ENCODE assay signal across 11 cellular contexts in the genomic region with DNA sequence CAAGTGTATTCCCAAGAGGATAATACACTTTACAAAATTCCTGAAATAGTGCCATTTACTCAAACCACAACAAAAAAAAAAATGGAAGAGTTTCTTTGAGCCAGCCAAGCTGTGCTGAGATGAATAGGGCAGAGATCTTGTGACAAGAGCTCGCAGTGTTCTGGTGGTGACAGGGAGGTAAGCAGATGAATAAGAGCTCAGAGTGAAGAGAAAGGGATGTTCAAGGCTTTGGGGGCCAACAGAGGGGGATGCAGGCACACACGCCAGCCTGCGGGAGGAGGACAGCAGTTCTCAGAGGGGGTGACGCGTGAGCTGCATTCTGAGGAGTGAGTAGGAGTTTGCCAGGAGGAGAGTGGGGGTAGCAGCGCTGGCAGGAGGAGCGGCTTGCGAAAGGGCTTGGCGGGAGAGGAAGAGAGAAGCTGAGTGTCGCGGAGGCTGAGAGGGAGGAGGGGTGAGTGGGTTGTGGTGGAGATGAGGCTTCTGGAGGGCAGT.
DNase-seq lines count a peak whose midpoint lies in the region; FAIRE-seq and TF ChIP-seq lines count a peak whose summit lies in the region.
"Had no signal": no experiment of that assay in that cellular context is flagged by ENCODE, and none has a peak within 500 bp of the region (broad histone marks: within the 10 kb centered on the region; RNA-seq: fewer than 3 reads in every experiment).

No MANE protein-coding gene starts in this region.

- CTCF ChIA-PET in HEK293 (lab: Yijun Ruan, JAX) = interaction anchor here (0.7 to 1.2 kb wide), 2 partner anchors 27 to 265 kb away, joined by 4 to 7 read pairs; no protein-coding TSS in a partner anchor

- DNase-seq in astrocyte of the hippocampus (ENCODE audit: low read depth, low spot score) = peak; percentile 65
- DNase-seq in stromal cell of bone marrow (ENCODE audit: low read depth) = peak; percentile 62
- no peak for DNase-seq in activated gamma-delta T cell (lab: John Stamatoyannopoulos, UW)
- DNase-seq in BE2C = no peak
- DNase-seq in small intestine = no peak
- DNase-seq in stimulated activated CD8-positive, alpha-beta memory T cell treated with anti-CD3 and anti-CD28 coated beads, Interleukin-4, amount 100 ng/mL, for 48 hours = no peak

- POLR2A ChIA-PET in HEK293 (lab: Yijun Ruan, JAX) = no interaction called here

- H3K9me3 ChIP-seq in HEK293 (ENCODE audit: control insufficient read depth, insufficient read depth, low read depth, low read length) = no peaks in the 10 kb centered on the region
- no peaks in the 10 kb centered on the region for H3K9me3 ChIP-seq in iPS-18a (ENCODE audit: control insufficient read depth, low read depth, low read length)
- no peaks in the 10 kb centered on the region for H3K9me3 ChIP-seq in BE2C
- H3K9me3 ChIP-seq in small intestine (ENCODE audit: control insufficient read depth, low read depth) = no peaks in the 10 kb centered on the region
- H3K9me3 ChIP-seq: SJSA1 had no signal

- no peak overlapping the region for H3K9ac ChIP-seq in iPS-18a (ENCODE audit: low read length)

- H3K36me3 ChIP-seq in HEK293 (ENCODE audit: control insufficient read depth in 2 of 2, insufficient read depth in 1 of 2, low read length in 2 of 2) (no peaks in the 10 kb centered on the region), iPS-18a (ENCODE audit: control insufficient read depth, low read depth, low read length) (peaks cover 10% of the 10 kb centered on the region), BE2C (no peaks in the 10 kb centered on the region; the same call in 1 of the 2 replicates), small intestine (ENCODE audit: control insufficient read depth in 2 of 2, insufficient read depth in 2 of 2, low read length in 2 of 2) (no peaks in the 10 kb centered on the region)
- H3K36me3 ChIP-seq: SJSA1 had no signal

- H3K27ac ChIP-seq in HEK293 (ENCODE audit: extremely low read depth, low read depth, low read length) (no peak overlapping the region), iPS-18a (ENCODE audit: low read length) (no peak overlapping the region), small intestine (ENCODE audit: low read depth in 1 of 2, low read length in 1 of 2) (no peak overlapping the region)
- H3K27ac ChIP-seq: SJSA1 had no signal

- H3K27me3 ChIP-seq in iPS-18a (ENCODE audit: control insufficient read depth, insufficient read depth, low read length) = no peaks in the 10 kb centered on the region
- no peaks in the 10 kb centered on the region for H3K27me3 ChIP-seq in BE2C
- no peaks in the 10 kb centered on the region for H3K27me3 ChIP-seq in small intestine (ENCODE audit: control insufficient read depth in 2 of 2, insufficient read depth in 2 of 2, low read length in 2 of 2)
- H3K27me3 ChIP-seq: SJSA1 had no signal

- no peaks in the 10 kb centered on the region; the same call in 1 of the 2 replicates for H3K4me1 ChIP-seq in HEK293 (ENCODE audit: control insufficient read depth, insufficient read depth, low read length)
- peaks cover 11% of the 10 kb centered on the region for H3K4me1 ChIP-seq in iPS-18a (ENCODE audit: control insufficient read depth, low read depth, low read length)
- H3K4me1 ChIP-seq in BE2C = peaks cover 6% of the 10 kb centered on the region
- H3K4me1 ChIP-seq in small intestine (ENCODE audit: control insufficient read depth in 2 of 2, insufficient read depth in 1 of 2, low read depth in 1 of 2, low read length in 1 of 2) = no peaks in the 10 kb centered on the region
- H3K4me1 ChIP-seq: SJSA1 had no signal

- 61 to 90% (median 87%) methylated on average over 11 of the region's 11 CpGs for WGBS in small intestine, 3 donors

- no peak for FAIRE-seq in small intestine (lab: Jason Lieb, UNC)
- FAIRE-seq: GM18507 had no signal

- TF ChIP-seq CTCF in HEK293 (tag by site-specific recombination; IDR thresholded peaks at IDR 0.05) = no peak
- no peak for TF ChIP-seq CTCF in BE2C (IDR thresholded peaks at IDR 0.05; ENCODE audit: low read depth, low read length)

- H3K4me3 ChIP-seq in HEK293 (ENCODE audit: low read depth, low read length) (no peak overlapping the region), iPS-18a (ENCODE audit: low read length) (peak overlapping the region; percentile 5), BE2C (ENCODE audit: low read depth, low read length) (no peak overlapping the region), small intestine (ENCODE audit: low read depth in 1 of 2, low read length in 2 of 2) (no peak overlapping the region)
- H3K4me3 ChIP-seq: SJSA1, skin epidermis had no signal

TF ChIP-seq in HEK293, 187 proteins besides CTCF, POLR2A, EP300 and RAD21 (continues in another document):
- TF ChIP-seq ZBTB6 (tag by site-specific recombination; IDR thresholded peaks at IDR 0.05) (no peak), SALL2 (tag by site-specific recombination; IDR thresholded peaks at IDR 0.05; ENCODE audit: borderline replicate concordance) (no peak), ZNF302 (tag by site-specific recombination; IDR thresholded peaks at IDR 0.05; ENCODE audit: low read depth) (no peak), EGR2 (tag by site-specific recombination; IDR thresholded peaks at IDR 0.05; ENCODE audit: low read depth) (peak; percentile 48; the same call in 1 of the 2 replicates), ZNF664 (tag by site-specific recombination; IDR thresholded peaks at IDR 0.05) (no peak), ZNF354C (tag by site-specific recombination; IDR thresholded peaks at IDR 0.05; ENCODE audit: borderline replicate concordance, low read depth) (no peak), ZEB2 (tag by site-specific recombination; IDR thresholded peaks at IDR 0.05) (no peak), ZNF274 (IDR thresholded peaks at IDR 0.05; ENCODE audit: low read length) (no peak), ZNF274 (tag by site-specific recombination; IDR thresholded peaks at IDR 0.05; ENCODE audit: borderline replicate concordance) (no peak), ZNF510 (tag by site-specific recombination; IDR thresholded peaks at IDR 0.05; ENCODE audit: insufficient replicate concordance) (no peak), TCF7L2 (IDR thresholded peaks at IDR 0.05; ENCODE audit: borderline replicate concordance, low read depth, low read length) (no peak), ZFHX2 (tag by site-specific recombination; conservative IDR thresholded peaks at IDR 0.05) (peak; percentile 71)
- TF ChIP-seq, protein P1, sequence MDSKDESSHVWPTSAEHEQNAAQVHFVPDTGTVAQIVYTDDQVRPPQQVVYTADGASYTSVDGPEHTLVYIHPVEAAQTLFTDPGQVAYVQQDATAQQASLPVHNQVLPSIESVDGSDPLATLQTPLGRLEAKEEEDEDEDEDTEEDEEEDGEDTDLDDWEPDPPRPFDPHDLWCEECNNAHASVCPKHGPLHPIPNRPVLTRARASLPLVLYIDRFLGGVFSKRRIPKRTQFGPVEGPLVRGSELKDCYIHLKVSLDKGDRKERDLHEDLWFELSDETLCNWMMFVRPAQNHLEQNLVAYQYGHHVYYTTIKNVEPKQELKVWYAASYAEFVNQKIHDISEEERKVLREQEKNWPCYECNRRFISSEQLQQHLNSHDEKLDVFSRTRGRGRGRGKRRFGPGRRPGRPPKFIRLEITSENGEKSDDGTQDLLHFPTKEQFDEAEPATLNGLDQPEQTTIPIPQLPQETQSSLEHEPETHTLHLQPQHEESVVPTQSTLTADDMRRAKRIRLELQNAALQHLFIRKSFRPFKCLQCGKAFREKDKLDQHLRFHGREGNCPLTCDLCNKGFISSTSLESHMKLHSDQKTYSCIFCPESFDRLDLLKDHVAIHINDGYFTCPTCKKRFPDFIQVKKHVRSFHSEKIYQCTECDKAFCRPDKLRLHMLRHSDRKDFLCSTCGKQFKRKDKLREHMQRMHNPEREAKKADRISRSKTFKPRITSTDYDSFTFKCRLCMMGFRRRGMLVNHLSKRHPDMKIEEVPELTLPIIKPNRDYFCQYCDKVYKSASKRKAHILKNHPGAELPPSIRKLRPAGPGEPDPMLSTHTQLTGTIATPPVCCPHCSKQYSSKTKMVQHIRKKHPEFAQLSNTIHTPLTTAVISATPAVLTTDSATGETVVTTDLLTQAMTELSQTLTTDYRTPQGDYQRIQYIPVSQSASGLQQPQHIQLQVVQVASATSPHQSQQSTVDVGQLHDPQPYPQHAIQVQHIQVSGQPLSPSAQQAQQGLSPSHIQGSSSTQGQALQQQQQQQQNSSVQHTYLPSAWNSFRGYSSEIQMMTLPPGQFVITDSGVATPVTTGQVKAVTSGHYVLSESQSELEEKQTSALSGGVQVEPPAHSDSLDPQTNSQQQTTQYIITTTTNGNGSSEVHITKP (tag by site-specific recombination; IDR thresholded peaks at IDR 0.05) = no peak
- TF ChIP-seq, protein P2, sequence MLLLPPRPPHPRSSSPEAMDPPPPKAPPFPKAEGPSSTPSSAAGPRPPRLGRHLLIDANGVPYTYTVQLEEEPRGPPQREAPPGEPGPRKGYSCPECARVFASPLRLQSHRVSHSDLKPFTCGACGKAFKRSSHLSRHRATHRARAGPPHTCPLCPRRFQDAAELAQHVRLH (tag by site-specific recombination; IDR thresholded peaks at IDR 0.05) = no peak
- TF ChIP-seq, protein P3, sequence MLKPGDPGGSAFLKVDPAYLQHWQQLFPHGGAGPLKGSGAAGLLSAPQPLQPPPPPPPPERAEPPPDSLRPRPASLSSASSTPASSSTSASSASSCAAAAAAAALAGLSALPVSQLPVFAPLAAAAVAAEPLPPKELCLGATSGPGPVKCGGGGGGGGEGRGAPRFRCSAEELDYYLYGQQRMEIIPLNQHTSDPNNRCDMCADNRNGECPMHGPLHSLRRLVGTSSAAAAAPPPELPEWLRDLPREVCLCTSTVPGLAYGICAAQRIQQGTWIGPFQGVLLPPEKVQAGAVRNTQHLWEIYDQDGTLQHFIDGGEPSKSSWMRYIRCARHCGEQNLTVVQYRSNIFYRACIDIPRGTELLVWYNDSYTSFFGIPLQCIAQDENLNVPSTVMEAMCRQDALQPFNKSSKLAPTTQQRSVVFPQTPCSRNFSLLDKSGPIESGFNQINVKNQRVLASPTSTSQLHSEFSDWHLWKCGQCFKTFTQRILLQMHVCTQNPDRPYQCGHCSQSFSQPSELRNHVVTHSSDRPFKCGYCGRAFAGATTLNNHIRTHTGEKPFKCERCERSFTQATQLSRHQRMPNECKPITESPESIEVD (tag by site-specific recombination; IDR thresholded peaks at IDR 0.05) = no peak

Comparison
In these comparisons a context has a peak if more than half of its experiments do, and no peak if none do; other contexts are left out.
1. DNase-seq: peak in astrocyte of the hippocampus (single experiment) and stromal cell of bone marrow (single experiment); none in activated gamma-delta T cell (single experiment), BE2C (single experiment), small intestine (single experiment) and stimulated activated CD8-positive, alpha-beta memory T cell treated with anti-CD3 and anti-CD28 coated beads, Interleukin-4, amount 100 ng/mL, for 48 hours (single experiment).